In genomic region chr2:31255911-31256571, GRCh38 we compare ENCODE assay signal across 1 cellular context.
TF ChIP-seq lines count a peak whose summit lies in the region.

No MANE protein-coding gene starts in this region.

TF ChIP-seq in GM12878, 131 proteins besides CTCF, POLR2A, EP300 and RAD21 (continued from another document):
- TF ChIP-seq CEBPZ (IDR thresholded peaks at IDR 0.05; ENCODE audit: low read depth, low read length): no peak
- peak; percentile 50 for TF ChIP-seq MTA2 (IDR thresholded peaks at IDR 0.05; ENCODE audit: low read depth)
- TF ChIP-seq TCF12 (IDR thresholded peaks at IDR 0.05; ENCODE audit: low read depth, low read length): peak; percentile 90
- 0 out of 2 replicates have a peak, but pooled peaks have one; percentile 14 for TF ChIP-seq REST (IDR thresholded peaks at IDR 0.05; ENCODE audit: low read depth, low read length)
